In genomic region chr16:29927523-29927905, GRCh38 we compare ENCODE assay signal across 13 cellular contexts. TPM values are rescaled to one million over a fixed set of nuclear protein-coding genes. Genes with fewer than 3 reads are reported as not detected.
DNase-seq lines count a peak whose midpoint lies in the region; ATAC-seq and TF ChIP-seq lines count a peak whose summit lies in the region.
"Had no signal": no experiment of that assay in that cellular context is flagged by ENCODE, and none has a peak within 500 bp of the region (broad histone marks: within the 10 kb centered on the region; RNA-seq: fewer than 3 reads in every experiment).

No MANE protein-coding gene starts in this region.

- H3K27me3 Mint-ChIP-seq in IgD-negative memory B cell, result no peaks in the 10 kb centered on the region
- no peaks in the 10 kb centered on the region for H3K27me3 Mint-ChIP-seq in central memory CD8-positive, alpha-beta T cell
- no peaks in the 10 kb centered on the region for H3K27me3 Mint-ChIP-seq in nephron (ENCODE audit: low read depth)

- H3K9me3 Mint-ChIP-seq in IgD-negative memory B cell, result no peaks in the 10 kb centered on the region
- no peaks in the 10 kb centered on the region for H3K9me3 Mint-ChIP-seq in central memory CD8-positive, alpha-beta T cell
- H3K9me3 Mint-ChIP-seq in nephron, result no peaks in the 10 kb centered on the region

- H3K27me3 ChIP-seq in neuronal stem cell (ENCODE audit: control insufficient read depth in 3 of 3, insufficient read depth in 3 of 3, low read depth in 1 of 3, low read length in 3 of 3), result no peaks in the 10 kb centered on the region
- H3K27me3 ChIP-seq: upper lobe of left lung had no signal

- no peak overlapping the region for H3K4me2 ChIP-seq in neuronal stem cell (ENCODE audit: insufficient read depth, low read length, poor library complexity, severe bottlenecking)

- no peak overlapping the region for H3K18ac ChIP-seq in neuronal stem cell (ENCODE audit: low read length)

- H3K27ac Mint-ChIP-seq in IgD-negative memory B cell (peak overlapping the region in 2 of 3 donors; percentile 89 to 97), nephron (peak overlapping the region; percentile 98 to 99 (median 99))
- H3K27ac Mint-ChIP-seq in central memory CD8-positive, alpha-beta T cell (ENCODE audit: low read depth), result no peak overlapping the region

- peaks cover 5 to 6% of the 10 kb centered on the region in 2 donors for H3K36me3 ChIP-seq in neuronal stem cell (replicated peaks in 1 of 2; ENCODE audit: control insufficient read depth in 2 of 2, insufficient read depth in 2 of 2, low read length in 2 of 2)

- H4K91ac ChIP-seq in neuronal stem cell (ENCODE audit: low read depth, low read length, poor library complexity), result no peak overlapping the region

- no peak overlapping the region for H2BK120ac ChIP-seq in neuronal stem cell (ENCODE audit: low read depth, low read length)

- no peak overlapping the region for H3K14ac ChIP-seq in neuronal stem cell (ENCODE audit: low read length)

- H2BK5ac ChIP-seq in neuronal stem cell (ENCODE audit: low read length), result no peak overlapping the region

- peaks cover 23 to 30% (median 27%) of the 10 kb centered on the region in 3 donors for H3K4me1 Mint-ChIP-seq in IgD-negative memory B cell
- peaks cover 41% of the 10 kb centered on the region for H3K4me1 Mint-ChIP-seq in central memory CD8-positive, alpha-beta T cell
- peaks cover 34% of the 10 kb centered on the region for H3K4me1 Mint-ChIP-seq in nephron

- TF ChIP-seq CTCF in nephron (IDR thresholded peaks at IDR 0.05; ENCODE audit: unreplicated experiment in 3 of 3), result no peak

- no peak overlapping the region for H3K23ac ChIP-seq in neuronal stem cell (ENCODE audit: low read depth, low read length, poor library complexity)

- DNase-seq in AG20443 (ENCODE audit: low spot score) (peak; percentile 17), NCI-H1417 (lab: John Stamatoyannopoulos, UW) (no peak), kidney glomerular epithelial cell (lab: John Stamatoyannopoulos, UW) (no peak), neuronal stem cell (ENCODE audit: low spot score) (no peak)
- DNase-seq in central memory CD8-positive, alpha-beta T cell (ENCODE audit: low spot score in 2 of 2), result no peak
- DNase-seq: mammary epithelial cell; NCI-H446 treated with DMSO at 0.1 percent for 48 hours; stimulated activated CD4-positive, alpha-beta T cell treated with anti-CD3 and anti-CD28 coated beads, Interleukin-2, amount 100 ng/mL, for 24 hours; upper lobe of left lung had no signal

- no peak overlapping the region for H2AK5ac ChIP-seq in neuronal stem cell (ENCODE audit: low read depth, low read length)

- no peaks in the 10 kb centered on the region for H3K9me3 ChIP-seq in neuronal stem cell (replicated peaks in 1 of 2; ENCODE audit: control insufficient read depth in 2 of 2, insufficient read depth in 1 of 2, low read depth in 1 of 2, low read length in 2 of 2)
- H3K9me3 ChIP-seq: upper lobe of left lung had no signal

- H2AFZ ChIP-seq in neuronal stem cell (ENCODE audit: low read length), result no peak overlapping the region

- ATAC-seq in central memory CD8-positive, alpha-beta T cell (replicated peaks; ENCODE audit: extremely low read depth, poor library complexity, severe bottlenecking), result no peak
- ATAC-seq in HG03159 (IDR thresholded peaks at IDR 0.05; ENCODE audit: unreplicated experiment), result no peak

- H3K79me1 ChIP-seq in neuronal stem cell (ENCODE audit: low read depth, low read length), result peaks cover 10% of the 10 kb centered on the region

- no peak overlapping the region for H3K9ac ChIP-seq in neuronal stem cell (ENCODE audit: low read depth, low read length, poor library complexity)

- peaks cover 5 to 14% of the 10 kb centered on the region in 2 donors for H3K4me1 ChIP-seq in neuronal stem cell (ENCODE audit: control insufficient read depth in 2 of 2, insufficient read depth in 1 of 2, low read depth in 1 of 2, low read length in 2 of 2)

- WGBS in neuronal stem cell (ENCODE audit: extremely low coverage in 2 of 2, insufficient read length in 2 of 2, insufficient replicate concordance in 1 of 2), 2 donors, result no CpG with 5 or more reads among the region's 2 CpGs

- H3K4me3 ChIP-seq in neuronal stem cell (ENCODE audit: low read length in 2 of 2), result peak overlapping the region in 1 of 2 donors; percentile 14

- H2BK15ac ChIP-seq in neuronal stem cell (ENCODE audit: low read length), result no peak overlapping the region

- H4K8ac ChIP-seq in neuronal stem cell (ENCODE audit: low read depth, low read length), result no peak overlapping the region

- H2BK12ac ChIP-seq in neuronal stem cell (ENCODE audit: low read length), result no peak overlapping the region

- H3K4ac ChIP-seq in neuronal stem cell (ENCODE audit: low read length), result no peak overlapping the region

- H3K4me3 Mint-ChIP-seq in IgD-negative memory B cell (peak overlapping the region in 3 of 4 donors; percentile 98 to 99 (median 98)), nephron (peak overlapping the region; percentile 90 to 97 (median 97))
- H3K4me3 Mint-ChIP-seq in central memory CD8-positive, alpha-beta T cell, result peak overlapping the region; percentile 91

- H3K27ac ChIP-seq in neuronal stem cell (replicated peaks; ENCODE audit: low read length), result no peak overlapping the region
- H3K27ac ChIP-seq: epithelial cell of prostate had no signal

- H3K36me3 Mint-ChIP-seq in IgD-negative memory B cell, result no peaks in the 10 kb centered on the region
- H3K36me3 Mint-ChIP-seq in central memory CD8-positive, alpha-beta T cell (ENCODE audit: insufficient read depth), result peaks cover 4% of the 10 kb centered on the region
- peaks cover 4% of the 10 kb centered on the region for H3K36me3 Mint-ChIP-seq in nephron (ENCODE audit: low read depth)

RNA-seq across cellular contexts. Expression of gene KCTD13, which starts 1.5 kb away (rescaled TPM):
- polyA plus RNA-seq in IgD-negative memory B cell, result 19.2 TPM
- 14.0 TPM for polyA plus RNA-seq in neuronal stem cell (2013, experiment 1 of 2)
- 13.4 TPM for polyA plus RNA-seq in neuronal stem cell (2013, experiment 2 of 2)

RNA-seq across cellular contexts. Expression of gene ASPHD1, which starts 27.2 kb away (rescaled TPM):
- not detected for polyA plus RNA-seq in IgD-negative memory B cell
- polyA plus RNA-seq in neuronal stem cell (2013, experiment 1 of 2), result 0.66 TPM
- polyA plus RNA-seq in neuronal stem cell (2013, experiment 2 of 2), result 0.44 TPM

RNA-seq across cellular contexts. Expression of gene SEZ6L2, which starts 28.2 kb away (rescaled TPM):
- polyA plus RNA-seq in IgD-negative memory B cell, result not detected
- 17.7 TPM for polyA plus RNA-seq in neuronal stem cell (2013, experiment 1 of 2)
- 16.7 TPM for polyA plus RNA-seq in neuronal stem cell (2013, experiment 2 of 2)

RNA-seq across cellular contexts. Expression of gene TMEM219, which starts 34.4 kb away (rescaled TPM):
- polyA plus RNA-seq in IgD-negative memory B cell, result 171 TPM
- 80.5 TPM for polyA plus RNA-seq in neuronal stem cell (2013, experiment 1 of 2)
- polyA plus RNA-seq in neuronal stem cell (2013, experiment 2 of 2), result 84.2 TPM

RNA-seq across cellular contexts. Expression of gene TAOK2, which starts 46.2 kb away (rescaled TPM):
- polyA plus RNA-seq in IgD-negative memory B cell, result 7.6 TPM
- 19.9 TPM for polyA plus RNA-seq in neuronal stem cell (2013, experiment 1 of 2)
- polyA plus RNA-seq in neuronal stem cell (2013, experiment 2 of 2), result 19.4 TPM
